Comparison of ENCODE assay signal across 14 cellular contexts in genomic region chr2:212135739-212136138, GRCh38.
DNase-seq lines count a peak whose midpoint lies in the region; ATAC-seq and TF ChIP-seq lines count a peak whose summit lies in the region.
"Had no signal": no experiment of that assay in that cellular context is flagged by ENCODE, and none has a peak within 500 bp of the region (broad histone marks: within the 10 kb centered on the region; RNA-seq: fewer than 3 reads in every experiment).

No MANE protein-coding gene starts in this region.

- no peaks in the 10 kb centered on the region for H3K36me3 ChIP-seq in Karpas-422 (ENCODE audit: insufficient read depth, low read length)
- H3K36me3 ChIP-seq: vagina had no signal

- no peak overlapping the region for H3K4me3 Mint-ChIP-seq in CD14-positive monocyte
- H3K4me3 Mint-ChIP-seq: activated B cell treated with CpG ODN at 0.5 μM for 24 hours; CD8-positive, alpha-beta memory T cell had no signal

- no peaks in the 10 kb centered on the region for H4K20me1 ChIP-seq in Karpas-422 (ENCODE audit: insufficient read depth, low read depth, low read length)

- H3K9me3 Mint-ChIP-seq in CD14-positive monocyte, result no peaks in the 10 kb centered on the region
- H3K9me3 Mint-ChIP-seq: activated B cell treated with CpG ODN at 0.5 μM for 24 hours had no signal

- H3K9me2 ChIP-seq in Karpas-422 (replicated peaks; ENCODE audit: insufficient read depth, low read length), result no peaks in the 10 kb centered on the region

- no peak overlapping the region for H3K4me2 ChIP-seq in Karpas-422 (ENCODE audit: low read depth, low read length, poor library complexity, severe bottlenecking)

- no peak overlapping the region for H3K4me3 ChIP-seq in fibroblast of the aortic adventitia (ENCODE audit: low read depth, low read length)
- no peak overlapping the region for H3K4me3 ChIP-seq in Karpas-422 (ENCODE audit: low read length)
- H3K4me3 ChIP-seq: vagina had no signal

- no peak overlapping the region for H3K9ac ChIP-seq in Karpas-422 (ENCODE audit: low read length)

- H3K27me3 Mint-ChIP-seq in CD14-positive monocyte (ENCODE audit: low read depth in 3 of 3), result no peaks in the 10 kb centered on the region
- H3K27me3 Mint-ChIP-seq: activated B cell treated with CpG ODN at 0.5 μM for 24 hours; CD8-positive, alpha-beta memory T cell had no signal

- peak overlapping the region in 1 of 7 donors; percentile 40 for H3K27ac Mint-ChIP-seq in CD14-positive monocyte
- H3K27ac Mint-ChIP-seq: activated B cell treated with CpG ODN at 0.5 μM for 24 hours; CD8-positive, alpha-beta memory T cell had no signal

- H2AFZ ChIP-seq in Karpas-422 (ENCODE audit: low read length), result no peak overlapping the region

- DNase-seq in DMS53 treated with DMSO at 0.1 percent for 48 hours (lab: John Stamatoyannopoulos, UW; ENCODE audit: unreplicated experiment) (peak; percentile 82), NCI-H1436 (lab: John Stamatoyannopoulos, UW) (peak; percentile 43), NCI-H82 treated with DMSO at 0.1 percent for 48 hours (lab: John Stamatoyannopoulos, UW; ENCODE audit: unreplicated experiment) (peak; percentile 90), fibroblast of the aortic adventitia (ENCODE audit: low read depth) (peak; percentile 18), T-helper 1 cell (no peak), CD14-positive monocyte (ENCODE audit: low spot score) (no peak), Karpas-422 (no peak)
- DNase-seq: activated B cell treated with CpG ODN at 0.5 μM for 24 hours; CD8-positive, alpha-beta memory T cell; cortex of kidney; left ventricle myocardium superior had no signal

- H3K4me1 Mint-ChIP-seq in CD14-positive monocyte, result no peaks in the 10 kb centered on the region
- H3K4me1 Mint-ChIP-seq: activated B cell treated with CpG ODN at 0.5 μM for 24 hours; CD8-positive, alpha-beta memory T cell had no signal

- TF ChIP-seq CTCF in fibroblast of the aortic adventitia (IDR thresholded peaks at IDR 0.05; ENCODE audit: insufficient read depth, low read length) (no peak), CD14-positive monocyte (IDR thresholded peaks at IDR 0.05) (no peak)

- intact Hi-C loops in CD14-positive monocyte (cut with micrococcal nuclease), result no loop called here

- H3K27me3 ChIP-seq in Karpas-422 (ENCODE audit: low read length), result no peaks in the 10 kb centered on the region
- H3K27me3 ChIP-seq: vagina had no signal

- H3K27ac ChIP-seq in Karpas-422 (ENCODE audit: low read length), result no peak overlapping the region
- H3K27ac ChIP-seq: HL-60, vagina had no signal

- no peaks in the 10 kb centered on the region for H3K4me1 ChIP-seq in Karpas-422 (ENCODE audit: low read length)
- H3K4me1 ChIP-seq: vagina had no signal

- H3K36me3 Mint-ChIP-seq in CD14-positive monocyte, result no peaks in the 10 kb centered on the region
- H3K36me3 Mint-ChIP-seq: CD8-positive, alpha-beta memory T cell had no signal

- H3K9me3 ChIP-seq in Karpas-422 (ENCODE audit: low read length), result peaks cover 14% of the 10 kb centered on the region
- H3K9me3 ChIP-seq: vagina had no signal

- ATAC-seq in GM21515 (IDR thresholded peaks at IDR 0.05; ENCODE audit: unreplicated experiment), result no peak
- ATAC-seq: left ventricle myocardium superior had no signal

- no peaks in the 10 kb centered on the region for H3K79me2 ChIP-seq in Karpas-422 (ENCODE audit: low read length)

Comparison
In these comparisons a context has a peak if more than half of its experiments do, and no peak if none do; other contexts are left out.
1. DNase-seq: peak in DMS53 treated with DMSO at 0.1 percent for 48 hours (single experiment), NCI-H1436 (single experiment), NCI-H82 treated with DMSO at 0.1 percent for 48 hours (single experiment) and fibroblast of the aortic adventitia (single experiment); none in T-helper 1 cell (0 of 5), CD14-positive monocyte (single experiment) and Karpas-422 (single experiment).